8 cellular contexts compared by ENCODE assay signal in the genomic region with DNA sequence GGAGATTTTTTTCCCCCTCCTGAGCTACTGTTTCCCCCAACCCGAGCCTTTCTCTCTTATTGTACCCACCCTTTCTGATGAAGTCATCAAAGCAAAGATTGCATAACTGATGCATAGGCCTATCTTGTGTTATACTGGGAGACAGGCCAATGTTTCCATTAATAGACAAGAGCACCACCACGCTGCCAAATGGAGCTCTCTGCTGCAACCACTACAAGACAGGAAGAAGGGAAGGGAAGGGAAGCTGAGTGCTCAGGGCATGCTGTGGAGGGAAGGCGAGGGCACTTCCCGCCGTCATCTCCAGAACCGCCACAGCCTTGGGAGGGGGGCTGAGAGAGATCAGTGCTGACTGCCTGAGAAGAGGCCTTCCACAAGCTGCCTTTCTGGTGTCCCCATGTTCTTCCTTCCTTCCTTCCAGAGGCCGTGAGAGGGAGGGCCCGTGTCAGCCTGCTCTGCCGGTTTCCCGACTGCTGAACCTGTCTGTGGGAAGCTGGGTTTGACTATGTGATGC.
A peak's percentile ranks its signal among the peaks of the same experiment; 100 is the strongest.
DNase-seq lines count a peak whose midpoint lies in the region; FAIRE-seq and TF ChIP-seq lines count a peak whose summit lies in the region.

No MANE protein-coding gene starts in this region.

- no peak for TF ChIP-seq POLR2A in GM12891 (IDR thresholded peaks at IDR 0.05; ENCODE audit: low read depth, low read length)

- TF ChIP-seq RAD21 in Ishikawa (IDR thresholded peaks at IDR 0.05; ENCODE audit: low read depth), result no peak

- TF ChIP-seq CTCF in 22Rv1 (IDR thresholded peaks at IDR 0.05), result peak; percentile 52

- no peak for TF ChIP-seq EP300 in Ishikawa (IDR thresholded peaks at IDR 0.05; ENCODE audit: borderline replicate concordance)

- FAIRE-seq in GM12891 (lab: Jason Lieb, UNC), result no peak

- peak overlapping the region; percentile 92 for H3K27ac ChIP-seq in 22Rv1

- DNase-seq in SKM-1 (lab: John Stamatoyannopoulos, UW; ENCODE audit: unreplicated experiment), result peak; percentile 61
- peak; percentile 82 for DNase-seq in foreskin melanocyte
- DNase-seq in pons (ENCODE audit: low spot score), result peak; percentile 97
- no peak for DNase-seq in epidermal melanocyte (ENCODE audit: insufficient read length, low spot score)
- no peak for DNase-seq in GM12891 (ENCODE audit: insufficient read length, low spot score)
- no peak for DNase-seq in T-helper 1 cell

TF ChIP-seq in Ishikawa, 13 proteins besides CTCF, POLR2A, EP300 and RAD21:
- TF ChIP-seq, protein P1, sequence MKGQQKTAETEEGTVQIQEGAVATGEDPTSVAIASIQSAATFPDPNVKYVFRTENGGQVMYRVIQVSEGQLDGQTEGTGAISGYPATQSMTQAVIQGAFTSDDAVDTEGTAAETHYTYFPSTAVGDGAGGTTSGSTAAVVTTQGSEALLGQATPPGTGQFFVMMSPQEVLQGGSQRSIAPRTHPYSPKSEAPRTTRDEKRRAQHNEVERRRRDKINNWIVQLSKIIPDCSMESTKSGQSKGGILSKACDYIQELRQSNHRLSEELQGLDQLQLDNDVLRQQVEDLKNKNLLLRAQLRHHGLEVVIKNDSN (IDR thresholded peaks at IDR 0.05), result no peak
- TF ChIP-seq NFIC (IDR thresholded peaks at IDR 0.05), result no peak
- TF ChIP-seq TEAD4 (IDR thresholded peaks at IDR 0.05), result no peak
- peak; percentile 63 for TF ChIP-seq CEBPB (IDR thresholded peaks at IDR 0.05)
- no peak for TF ChIP-seq CREB1 (IDR thresholded peaks at IDR 0.05; ENCODE audit: low read depth)
- no peak for TF ChIP-seq TCF12 (IDR thresholded peaks at IDR 0.05; ENCODE audit: low read depth)
- TF ChIP-seq, protein P2, sequence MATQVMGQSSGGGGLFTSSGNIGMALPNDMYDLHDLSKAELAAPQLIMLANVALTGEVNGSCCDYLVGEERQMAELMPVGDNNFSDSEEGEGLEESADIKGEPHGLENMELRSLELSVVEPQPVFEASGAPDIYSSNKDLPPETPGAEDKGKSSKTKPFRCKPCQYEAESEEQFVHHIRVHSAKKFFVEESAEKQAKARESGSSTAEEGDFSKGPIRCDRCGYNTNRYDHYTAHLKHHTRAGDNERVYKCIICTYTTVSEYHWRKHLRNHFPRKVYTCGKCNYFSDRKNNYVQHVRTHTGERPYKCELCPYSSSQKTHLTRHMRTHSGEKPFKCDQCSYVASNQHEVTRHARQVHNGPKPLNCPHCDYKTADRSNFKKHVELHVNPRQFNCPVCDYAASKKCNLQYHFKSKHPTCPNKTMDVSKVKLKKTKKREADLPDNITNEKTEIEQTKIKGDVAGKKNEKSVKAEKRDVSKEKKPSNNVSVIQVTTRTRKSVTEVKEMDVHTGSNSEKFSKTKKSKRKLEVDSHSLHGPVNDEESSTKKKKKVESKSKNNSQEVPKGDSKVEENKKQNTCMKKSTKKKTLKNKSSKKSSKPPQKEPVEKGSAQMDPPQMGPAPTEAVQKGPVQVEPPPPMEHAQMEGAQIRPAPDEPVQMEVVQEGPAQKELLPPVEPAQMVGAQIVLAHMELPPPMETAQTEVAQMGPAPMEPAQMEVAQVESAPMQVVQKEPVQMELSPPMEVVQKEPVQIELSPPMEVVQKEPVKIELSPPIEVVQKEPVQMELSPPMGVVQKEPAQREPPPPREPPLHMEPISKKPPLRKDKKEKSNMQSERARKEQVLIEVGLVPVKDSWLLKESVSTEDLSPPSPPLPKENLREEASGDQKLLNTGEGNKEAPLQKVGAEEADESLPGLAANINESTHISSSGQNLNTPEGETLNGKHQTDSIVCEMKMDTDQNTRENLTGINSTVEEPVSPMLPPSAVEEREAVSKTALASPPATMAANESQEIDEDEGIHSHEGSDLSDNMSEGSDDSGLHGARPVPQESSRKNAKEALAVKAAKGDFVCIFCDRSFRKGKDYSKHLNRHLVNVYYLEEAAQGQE (IDR thresholded peaks at IDR 0.05; ENCODE audit: low read depth), result no peak

TF ChIP-seq in GM12891, 5 proteins besides CTCF, POLR2A, EP300 and RAD21:
- TF ChIP-seq POLR2AphosphoS5 (IDR thresholded peaks at IDR 0.05; ENCODE audit: low read depth, low read length) (no peak), SPI1 (IDR thresholded peaks at IDR 0.05; ENCODE audit: low read depth, low read length) (no peak), POU2F2 (IDR thresholded peaks at IDR 0.05; ENCODE audit: low read depth, low read length) (no peak), TAF1 (IDR thresholded peaks at IDR 0.05; ENCODE audit: low read depth, low read length) (no peak), PAX5 (IDR thresholded peaks at IDR 0.05; ENCODE audit: insufficient read depth, low read length, severe bottlenecking) (no peak)

Comparison
In these comparisons a context has a peak if more than half of its experiments do, and no peak if none do; other contexts are left out.
1. DNase-seq: peak in SKM-1 (single experiment), foreskin melanocyte (single experiment) and pons (single experiment); none in epidermal melanocyte (single experiment), GM12891 (single experiment) and T-helper 1 cell (0 of 5).